In genomic region chr9:94126844-94127243, GRCh38 we compare ENCODE assay signal across 38 cellular contexts.
"Had no signal": no experiment of that assay in that cellular context is flagged by ENCODE, and none has a peak within 500 bp of the region (broad histone marks: within the 10 kb centered on the region; RNA-seq: fewer than 3 reads in every experiment).

No MANE protein-coding gene starts in this region.

- FAIRE-seq: bronchial epithelial cell had no signal

- H3K4me1 ChIP-seq: ascending aorta had no signal

- H3K27me3 Mint-ChIP-seq: activated CD4-positive, alpha-beta T cell treated with anti-CD3 and anti-CD28 coated beads for 36 hours; activated CD4-positive, alpha-beta T cell treated with anti-CD3 and anti-CD28 coated beads, Interleukin-2, amount 10 ng/mL, durations not matched to agents 7 days and 5 days; activated CD8-positive, alpha-beta memory T cell treated with anti-CD3 and anti-CD28 coated beads, Interleukin-2, amount 10 ng/mL, durations not matched to agents 7 days and 5 days; activated naive CD4-positive, alpha-beta T cell treated with anti-CD3 and anti-CD28 coated beads, Interleukin-2, amount 10 ng/mL, durations not matched to agents 7 days and 5 days; activated naive CD4-positive, alpha-beta T cell treated with anti-CD3 and anti-CD28 coated beads, Interleukin-2, amount 50 U/mL, for 24 hours; activated naive CD8-positive, alpha-beta T cell; activated naive CD8-positive, alpha-beta T cell treated with anti-CD3 and anti-CD28 coated beads, Interleukin-2, amount 10 ng/mL, durations not matched to agents 7 days and 5 days; activated naive CD8-positive, alpha-beta T cell treated with anti-CD3 and anti-CD28 coated beads, Interleukin-2, amount 50 U/mL, for 24 hours; activated T-cell treated with anti-CD3 and anti-CD28 coated beads, Interleukin-2, amount 50 U/mL, for 24 hours had no signal

- H3K9me3 Mint-ChIP-seq: central memory CD8-positive, alpha-beta T cell had no signal

- DNase-seq: activated CD4-positive, alpha-beta memory T cell treated with anti-CD3 and anti-CD28 coated beads, Interleukin-2, amount 10 ng/mL, durations not matched to agents 7 days and 5 days; activated CD4-positive, alpha-beta T cell treated with anti-CD3 and anti-CD28 coated beads for 1 hour; activated CD4-positive, alpha-beta T cell treated with anti-CD3 and anti-CD28 coated beads for 36 hours; activated CD4-positive, alpha-beta T cell treated with anti-CD3 and anti-CD28 coated beads for 48 hours; activated CD4-positive, alpha-beta T cell treated with anti-CD3 and anti-CD28 coated beads, Interleukin-2, amount 10 ng/mL, durations not matched to agents 7 days and 5 days; activated CD4-positive, alpha-beta T cell treated with anti-CD3 and anti-CD28 coated beads, Interleukin-2, amount 50 U/mL, for 48 hours; activated CD4-positive, CD25-positive, alpha-beta regulatory T cell; activated CD8-positive, alpha-beta memory T cell treated with anti-CD3 and anti-CD28 coated beads for 24 hours; activated CD8-positive, alpha-beta memory T cell treated with anti-CD3 and anti-CD28 coated beads, Interleukin-2, amount 10 ng/mL, durations not matched to agents 7 days and 5 days; activated CD8-positive, alpha-beta memory T cell treated with anti-CD3 and anti-CD28 coated beads, Interleukin-2, amount 50 U/mL, for 48 hours; activated CD8-positive, alpha-beta T cell treated with anti-CD3 and anti-CD28 coated beads, Interleukin-2, amount 10 ng/mL, durations not matched to agents 7 days and 5 days; activated effector memory CD4-positive, alpha-beta T cell treated with Interleukin-2 at 50 U/mL for 16 hours; activated gamma-delta T cell; activated naive CD4-positive, alpha-beta T cell treated with anti-CD3 and anti-CD28 coated beads, Interleukin-2, amount 10 ng/mL, durations not matched to agents 7 days and 5 days; activated naive CD4-positive, alpha-beta T cell treated with Interleukin-2 at 50 U/mL for 16 hours; activated naive CD8-positive, alpha-beta T cell treated with anti-CD3 and anti-CD28 coated beads, Interleukin-2, amount 10 ng/mL, durations not matched to agents 7 days and 5 days; activated naive CD8-positive, alpha-beta T cell treated with anti-CD3 and anti-CD28 coated beads, Interleukin-2, amount 50 U/mL, for 24 hours; activated T-cell treated with anti-CD3 and anti-CD28 coated beads, Interleukin-2, amount 50 U/mL, for 24 hours; activated T-cell treated with anti-CD3 and anti-CD28 coated beads, Interleukin-2, amount 50 U/mL, for 48 hours; amygdala; anterior cingulate cortex; caudate nucleus; cerebellar nuclear complex; T-helper 1 cell; T-helper 2 cell; T-helper 9 cell; WERI-Rb-1 had no signal

- H3K27ac ChIP-seq: ascending aorta, cardiac muscle cell, WERI-Rb-1 had no signal

- H3K4me1 Mint-ChIP-seq: activated CD4-positive, alpha-beta memory T cell treated with anti-CD3 and anti-CD28 coated beads, Interleukin-2, amount 10 ng/mL, durations not matched to agents 7 days and 5 days; activated CD4-positive, alpha-beta T cell treated with anti-CD3 and anti-CD28 coated beads for 36 hours; activated CD4-positive, alpha-beta T cell treated with anti-CD3 and anti-CD28 coated beads, Interleukin-2, amount 10 ng/mL, durations not matched to agents 7 days and 5 days; activated CD8-positive, alpha-beta memory T cell treated with anti-CD3 and anti-CD28 coated beads, Interleukin-2, amount 10 ng/mL, durations not matched to agents 7 days and 5 days; activated naive CD4-positive, alpha-beta T cell treated with anti-CD3 and anti-CD28 coated beads, Interleukin-2, amount 10 ng/mL, durations not matched to agents 7 days and 5 days; activated naive CD4-positive, alpha-beta T cell treated with anti-CD3 and anti-CD28 coated beads, Interleukin-2, amount 50 U/mL, for 24 hours; activated naive CD8-positive, alpha-beta T cell treated with anti-CD3 and anti-CD28 coated beads, Interleukin-2, amount 10 ng/mL, durations not matched to agents 7 days and 5 days; activated naive CD8-positive, alpha-beta T cell treated with anti-CD3 and anti-CD28 coated beads, Interleukin-2, amount 50 U/mL, for 24 hours; brain; central memory CD8-positive, alpha-beta T cell; WTC11 had no signal

- H3K4me3 Mint-ChIP-seq: activated CD4-positive, alpha-beta memory T cell treated with anti-CD3 and anti-CD28 coated beads, Interleukin-2, amount 10 ng/mL, durations not matched to agents 7 days and 5 days; activated CD4-positive, alpha-beta T cell treated with anti-CD3 and anti-CD28 coated beads for 36 hours; activated CD4-positive, alpha-beta T cell treated with anti-CD3 and anti-CD28 coated beads, Interleukin-2, amount 10 ng/mL, durations not matched to agents 7 days and 5 days; activated CD8-positive, alpha-beta memory T cell treated with anti-CD3 and anti-CD28 coated beads, Interleukin-2, amount 10 ng/mL, durations not matched to agents 7 days and 5 days; activated CD8-positive, alpha-beta T cell treated with anti-CD3 and anti-CD28 coated beads, Interleukin-2, amount 10 ng/mL, durations not matched to agents 7 days and 5 days; activated naive CD4-positive, alpha-beta T cell treated with anti-CD3 and anti-CD28 coated beads, Interleukin-2, amount 10 ng/mL, durations not matched to agents 7 days and 5 days; activated naive CD4-positive, alpha-beta T cell treated with anti-CD3 and anti-CD28 coated beads, Interleukin-2, amount 50 U/mL, for 24 hours; activated naive CD8-positive, alpha-beta T cell; activated naive CD8-positive, alpha-beta T cell treated with anti-CD3 and anti-CD28 coated beads, Interleukin-2, amount 10 ng/mL, durations not matched to agents 7 days and 5 days; activated naive CD8-positive, alpha-beta T cell treated with anti-CD3 and anti-CD28 coated beads, Interleukin-2, amount 50 U/mL, for 24 hours; activated T-cell treated with anti-CD3 and anti-CD28 coated beads, Interleukin-2, amount 50 U/mL, for 24 hours; brain; central memory CD8-positive, alpha-beta T cell; T-helper 1 cell treated with Interleukin-12 subunit alpha and Interleukin-12 subunit beta and Interleukin-4 antibody, amounts not matched to agents 30 μg/mL and 1 μg/mL, for 36 hours; T-helper 2 cell treated with Interferon-gamma antibody and Interleukin-4, amounts not matched to agents 5 μg/mL and 100 μg/mL, for 36 hours; WTC11 had no signal

- H3K27ac Mint-ChIP-seq: activated CD4-positive, alpha-beta memory T cell treated with anti-CD3 and anti-CD28 coated beads, Interleukin-2, amount 10 ng/mL, durations not matched to agents 7 days and 5 days; activated CD4-positive, alpha-beta T cell treated with anti-CD3 and anti-CD28 coated beads for 36 hours; activated CD4-positive, alpha-beta T cell treated with anti-CD3 and anti-CD28 coated beads, Interleukin-2, amount 10 ng/mL, durations not matched to agents 7 days and 5 days; activated CD8-positive, alpha-beta memory T cell treated with anti-CD3 and anti-CD28 coated beads, Interleukin-2, amount 10 ng/mL, durations not matched to agents 7 days and 5 days; activated CD8-positive, alpha-beta T cell treated with anti-CD3 and anti-CD28 coated beads, Interleukin-2, amount 10 ng/mL, durations not matched to agents 7 days and 5 days; activated naive CD4-positive, alpha-beta T cell treated with anti-CD3 and anti-CD28 coated beads, Interleukin-2, amount 10 ng/mL, durations not matched to agents 7 days and 5 days; activated naive CD4-positive, alpha-beta T cell treated with anti-CD3 and anti-CD28 coated beads, Interleukin-2, amount 50 U/mL, for 24 hours; activated naive CD8-positive, alpha-beta T cell; activated naive CD8-positive, alpha-beta T cell treated with anti-CD3 and anti-CD28 coated beads, Interleukin-2, amount 10 ng/mL, durations not matched to agents 7 days and 5 days; activated naive CD8-positive, alpha-beta T cell treated with anti-CD3 and anti-CD28 coated beads, Interleukin-2, amount 50 U/mL, for 24 hours; activated T-cell treated with anti-CD3 and anti-CD28 coated beads, Interleukin-2, amount 50 U/mL, for 24 hours; activated T-helper 2 cell treated with anti-CD3 and anti-CD28 coated beads, Interferon-gamma antibody, Interleukin-2, Interleukin-4, amounts not matched to agents 10 μg/mL and 5 μg/mL and 100 μg/mL, durations not matched to agents 14 hours and 24 hours and 36 hours; brain; T-helper 1 cell treated with Interleukin-12 subunit alpha and Interleukin-12 subunit beta and Interleukin-4 antibody, amounts not matched to agents 30 μg/mL and 1 μg/mL, for 36 hours; T-helper 2 cell treated with Interferon-gamma antibody and Interleukin-4, amounts not matched to agents 5 μg/mL and 100 μg/mL, for 36 hours; WTC11 had no signal

- H3K36me3 ChIP-seq: ascending aorta, cardiac muscle cell, WERI-Rb-1 had no signal

- H3K4me3 ChIP-seq: ascending aorta, cardiac muscle cell had no signal
